Comparison of ENCODE assay signal across 8 cellular contexts in the genomic region with DNA sequence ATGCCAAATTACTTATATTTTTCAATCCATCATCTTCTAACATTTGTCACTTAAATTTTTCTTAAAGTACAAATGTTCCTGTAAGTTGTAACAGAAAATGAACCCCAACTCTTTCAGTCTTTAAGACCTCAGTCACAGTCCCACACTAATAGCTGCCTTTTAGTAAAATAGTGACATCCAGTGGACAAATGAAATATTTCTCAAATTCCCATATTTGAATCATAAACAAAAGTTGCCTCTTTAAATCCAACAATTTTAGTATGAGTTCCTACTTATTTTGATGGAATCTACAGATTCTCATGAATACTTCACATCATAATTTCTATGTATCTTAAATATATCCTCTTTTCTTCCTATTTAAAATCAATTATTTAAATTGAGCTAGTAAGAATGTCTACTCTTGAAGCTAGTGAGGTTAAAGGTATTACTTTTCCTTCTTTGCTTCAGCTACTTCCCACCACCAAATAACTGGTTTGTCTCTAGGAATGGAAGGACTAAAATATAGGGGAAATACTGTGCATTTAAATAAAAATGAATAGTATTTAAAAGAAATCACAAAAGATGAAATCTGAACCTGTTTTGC. TPM values are rescaled to one million over a fixed set of nuclear protein-coding genes. Genes with fewer than 3 reads are reported as not detected.
DNase-seq lines count a peak whose midpoint lies in the region; ATAC-seq, FAIRE-seq and TF ChIP-seq lines count a peak whose summit lies in the region.

No MANE protein-coding gene starts in this region.

- H3K4me3 ChIP-seq in Karpas-422 (ENCODE audit: low read length), result no peak overlapping the region
- no peak overlapping the region for H3K4me3 ChIP-seq in effector memory CD4-positive, alpha-beta T cell (ENCODE audit: insufficient read depth, low read depth, low read length, poor library complexity, severe bottlenecking)

- CTCF ChIA-PET in activated B cell treated with CpG ODN at 0.5 μM for 24 hours (lab: Charles Lee), result interaction anchor here (0.7 to 3.2 kb wide), 7 partner anchors 10 to 314 kb away, joined by 3 to 21 read pairs (median 4); no protein-coding TSS in a partner anchor

- intact Hi-C loops in activated B cell treated with CpG ODN at 0.5 μM for 24 hours (cut with micrococcal nuclease), result loop anchor here (1.0 kb wide), 1 partner anchor 9 kb away; a partner anchor contains a TSS

- DNase-seq in GM03348 (ENCODE audit: low spot score), result peak; percentile 32
- peak; percentile 63 for DNase-seq in Karpas-422
- DNase-seq in activated B cell treated with CpG ODN at 0.5 μM for 24 hours, result no peak
- DNase-seq in kidney glomerular epithelial cell (lab: John Stamatoyannopoulos, UW), result peak; percentile 10
- DNase-seq in urothelium cell line (ENCODE audit: low spot score), result no peak
- no peak for DNase-seq in effector memory CD4-positive, alpha-beta T cell
- no peak for DNase-seq in T1000 (lab: John Stamatoyannopoulos, UW)

- H3K4me2 ChIP-seq in Karpas-422 (ENCODE audit: low read depth, low read length, poor library complexity, severe bottlenecking), result no peak overlapping the region

- no peaks in the 10 kb centered on the region for H3K9me3 ChIP-seq in Karpas-422 (ENCODE audit: low read length)
- H3K9me3 ChIP-seq in effector memory CD4-positive, alpha-beta T cell (ENCODE audit: control insufficient read depth, low read length), result no peaks in the 10 kb centered on the region

- H3K4me1 ChIP-seq in Karpas-422 (ENCODE audit: low read length), result peaks cover 2% of the 10 kb centered on the region; the same call in 1 of the 2 replicates
- H3K4me1 ChIP-seq in effector memory CD4-positive, alpha-beta T cell (ENCODE audit: control insufficient read depth, insufficient read depth, low read length, poor library complexity, severe bottlenecking), result no peaks in the 10 kb centered on the region

- no peak overlapping the region for H3K27ac Mint-ChIP-seq in activated B cell treated with CpG ODN at 0.5 μM for 24 hours

- H3K4me3 Mint-ChIP-seq in activated B cell treated with CpG ODN at 0.5 μM for 24 hours, result no peak overlapping the region

- no peaks in the 10 kb centered on the region for H3K9me2 ChIP-seq in Karpas-422 (replicated peaks; ENCODE audit: insufficient read depth, low read length)

- no peaks in the 10 kb centered on the region for H3K27me3 ChIP-seq in Karpas-422 (ENCODE audit: low read length)
- no peaks in the 10 kb centered on the region for H3K27me3 ChIP-seq in effector memory CD4-positive, alpha-beta T cell (replicated peaks; ENCODE audit: control insufficient read depth, insufficient read depth, low read length, poor library complexity, severe bottlenecking)

- no peaks in the 10 kb centered on the region for H4K20me1 ChIP-seq in Karpas-422 (ENCODE audit: insufficient read depth, low read depth, low read length)

- peaks cover 61% of the 10 kb centered on the region for H3K36me3 Mint-ChIP-seq in activated B cell treated with CpG ODN at 0.5 μM for 24 hours (ENCODE audit: low read depth)

- H3K4me1 Mint-ChIP-seq in activated B cell treated with CpG ODN at 0.5 μM for 24 hours, result peaks cover 3% of the 10 kb centered on the region

- H3K9me3 Mint-ChIP-seq in activated B cell treated with CpG ODN at 0.5 μM for 24 hours, result no peaks in the 10 kb centered on the region

- H3K79me2 ChIP-seq in Karpas-422 (ENCODE audit: low read length), result peaks cover 51% of the 10 kb centered on the region

- POLR2A ChIA-PET in activated B cell treated with CpG ODN at 0.5 μM for 24 hours (lab: Charles Lee), result interaction anchor here (1.7 kb wide), 1 partner anchor 10 kb away, joined by 6 read pairs; a partner anchor contains a TSS

- H3K9ac ChIP-seq in Karpas-422 (ENCODE audit: low read length), result no peak overlapping the region

- H3K27ac ChIP-seq in Karpas-422 (ENCODE audit: low read length), result no peak overlapping the region
- H3K27ac ChIP-seq in effector memory CD4-positive, alpha-beta T cell (ENCODE audit: insufficient read depth, low read length, poor library complexity, severe bottlenecking), result no peak overlapping the region

- H2AFZ ChIP-seq in Karpas-422 (ENCODE audit: low read length), result no peak overlapping the region

- ATAC-seq in GM21529 (IDR thresholded peaks at IDR 0.05; ENCODE audit: unreplicated experiment) (peak; percentile 71), activated B cell treated with CpG ODN at 0.5 μM for 24 hours (ENCODE audit: low read depth) (peak; percentile 47)

- no peaks in the 10 kb centered on the region for H3K27me3 Mint-ChIP-seq in activated B cell treated with CpG ODN at 0.5 μM for 24 hours

- TF ChIP-seq CTCF in activated B cell treated with CpG ODN at 0.5 μM for 24 hours (IDR thresholded peaks at IDR 0.05), result no peak

- H3K36me3 ChIP-seq in Karpas-422 (ENCODE audit: insufficient read depth, low read length), result peaks cover 50% of the 10 kb centered on the region; the same call in 1 of the 2 replicates
- peaks cover 38% of the 10 kb centered on the region for H3K36me3 ChIP-seq in effector memory CD4-positive, alpha-beta T cell (ENCODE audit: control insufficient read depth, insufficient read depth, low read length)

- FAIRE-seq in urothelium cell line (lab: Jason Lieb, UNC), result no peak

RNA-seq across cellular contexts. Expression of a gene that starts 9.2 kb away (rescaled TPM):
- total RNA-seq in Karpas-422 (2014; rRNA removed; shearing (Covaris generic); ENCODE audit: low replicate concordance), result 10.5 and 30.3 TPM in 2 replicates
- 20.8 and 23.5 TPM in 2 replicates for total RNA-seq in activated B cell treated with CpG ODN at 0.5 μM for 24 hours

RNA-seq across cellular contexts. Expression of a gene that starts 24.8 kb away (rescaled TPM):
- total RNA-seq in Karpas-422 (2014; rRNA removed; shearing (Covaris generic); ENCODE audit: low replicate concordance), result 0.04 TPM in 1 of 2 replicates, not detected in the other
- total RNA-seq in activated B cell treated with CpG ODN at 0.5 μM for 24 hours, result 2.4 and 3.0 TPM in 2 replicates

Comparison
In these comparisons a context has a peak if more than half of its experiments do, and no peak if none do; other contexts are left out.
1. DNase-seq: peak in GM03348 (single experiment), Karpas-422 (single experiment) and kidney glomerular epithelial cell (single experiment); none in activated B cell treated with CpG ODN at 0.5 μM for 24 hours (single experiment), urothelium cell line (single experiment), effector memory CD4-positive, alpha-beta T cell (0 of 3) and T1000 (single experiment).